23 cellular contexts compared by ENCODE assay signal in genomic region chrX:39771089-39771488, GRCh38.
DNase-seq lines count a peak whose midpoint lies in the region; ATAC-seq and TF ChIP-seq lines count a peak whose summit lies in the region.
"Had no signal": no experiment of that assay in that cellular context is flagged by ENCODE, and none has a peak within 500 bp of the region (broad histone marks: within the 10 kb centered on the region; RNA-seq: fewer than 3 reads in every experiment).

No MANE protein-coding gene starts in this region.

- H4K20me1 ChIP-seq in BLaER1 = no peaks in the 10 kb centered on the region
- H4K20me1 ChIP-seq in OCI-LY1 (ENCODE audit: insufficient read depth, low read length) = no peaks in the 10 kb centered on the region

- peak overlapping the region; percentile 99 for H3K27ac Mint-ChIP-seq in CD4-positive, alpha-beta T cell
- H3K27ac Mint-ChIP-seq in effector memory CD8-positive, alpha-beta T cell = peak overlapping the region; percentile 80 to 92
- H3K27ac Mint-ChIP-seq: memory B cell had no signal

- no peaks in the 10 kb centered on the region for H3K9me3 Mint-ChIP-seq in CD4-positive, alpha-beta T cell
- H3K9me3 Mint-ChIP-seq in effector memory CD8-positive, alpha-beta T cell = no peaks in the 10 kb centered on the region
- H3K9me3 Mint-ChIP-seq: naive thymus-derived CD8-positive, alpha-beta T cell had no signal

- H3K4me1 ChIP-seq in BLaER1 (peaks cover 54% of the 10 kb centered on the region), OCI-LY1 (ENCODE audit: insufficient read depth, low read length, severe bottlenecking) (peaks cover 93% of the 10 kb centered on the region)
- H3K4me1 ChIP-seq: parathyroid adenoma had no signal

- TF ChIP-seq CTCF in CD4-positive, alpha-beta T cell (IDR thresholded peaks at IDR 0.05) = no peak
- no peak for TF ChIP-seq CTCF in OCI-LY1 (IDR thresholded peaks at IDR 0.05; ENCODE audit: low read length)

- H3K27ac ChIP-seq in BLaER1 = peak overlapping the region; percentile 85
- H3K27ac ChIP-seq in CD4-positive, alpha-beta T cell (ENCODE audit: low read depth, low read length) = peak overlapping the region; percentile 27
- H3K27ac ChIP-seq in OCI-LY1 (ENCODE audit: low read depth, low read length, poor library complexity, severe bottlenecking) = peak overlapping the region; percentile 98
- H3K27ac ChIP-seq: parathyroid adenoma had no signal

- no peak for DNase-seq in CD4-positive, alpha-beta T cell
- no peak for DNase-seq in effector memory CD8-positive, alpha-beta T cell
- DNase-seq in cerebellum (ENCODE audit: low spot score) (no peak), cerebellar nuclear complex (lab: John Stamatoyannopoulos, UW) (no peak)
- DNase-seq: activated CD4-positive, CD25-positive, alpha-beta regulatory T cell treated with anti-CD3 and anti-CD28 coated beads, Interleukin-2, amount 50 U/mL, for 72 hours; activated CD8-positive, alpha-beta memory T cell treated with anti-CD3 and anti-CD28 coated beads, Interleukin-2, amount 50 U/mL, for 48 hours; COR-L47; DMS79 treated with DMSO at 0.1 percent for 48 hours; effector CD8-positive, alpha-beta T cell; naive thymus-derived CD8-positive, alpha-beta T cell; NCI-H1417; NCI-H524 had no signal

- H3K79me2 ChIP-seq in OCI-LY1 (ENCODE audit: insufficient read depth, low read length) = no peaks in the 10 kb centered on the region
- H3K79me2 ChIP-seq: parathyroid adenoma had no signal

- H3K9me2 ChIP-seq in OCI-LY1 (ENCODE audit: low read depth, low read length) = no peaks in the 10 kb centered on the region

- CTCF ChIA-PET in CD4-positive, alpha-beta T cell (lab: Charles Lee) = no interaction called here

- POLR2A ChIA-PET in CD4-positive, alpha-beta T cell (lab: Charles Lee) = no interaction called here

- H2AFZ ChIP-seq in OCI-LY1 (ENCODE audit: low read length) = no peak overlapping the region
- H2AFZ ChIP-seq: parathyroid adenoma had no signal

- peak overlapping the region; percentile 30 for H3K4me3 Mint-ChIP-seq in CD4-positive, alpha-beta T cell
- no peak overlapping the region for H3K4me3 Mint-ChIP-seq in effector memory CD8-positive, alpha-beta T cell
- H3K4me3 Mint-ChIP-seq: memory B cell; stimulated activated memory B cell treated with anti-CD40 and anti-IgM and Interleukin-4, amounts not matched to agents 10 μg/mL and 1 μg/mL and 100 μg/mL, for 72 hours had no signal

- no peaks in the 10 kb centered on the region for H3K9me3 ChIP-seq in BLaER1
- no peaks in the 10 kb centered on the region for H3K9me3 ChIP-seq in CD4-positive, alpha-beta T cell (ENCODE audit: control insufficient read depth, low read length)
- no peaks in the 10 kb centered on the region for H3K9me3 ChIP-seq in OCI-LY1 (ENCODE audit: low read length)
- H3K9me3 ChIP-seq: esophagus muscularis mucosa, gastroesophageal sphincter, HAP-1 had no signal

- H3K36me3 ChIP-seq in BLaER1 = no peaks in the 10 kb centered on the region
- peaks cover 4% of the 10 kb centered on the region; the same call in 1 of the 2 replicates for H3K36me3 ChIP-seq in OCI-LY1 (ENCODE audit: insufficient read depth, low read length)
- H3K36me3 ChIP-seq: esophagus muscularis mucosa, gastroesophageal sphincter, HAP-1 had no signal

- H3K27me3 Mint-ChIP-seq in CD4-positive, alpha-beta T cell = no peaks in the 10 kb centered on the region
- no peaks in the 10 kb centered on the region for H3K27me3 Mint-ChIP-seq in effector memory CD8-positive, alpha-beta T cell
- H3K27me3 Mint-ChIP-seq: naive thymus-derived CD8-positive, alpha-beta T cell had no signal

- 0 out of 2 replicates have a peak, but pooled peaks cover 3% of the 10 kb centered on the region for H3F3A ChIP-seq in OCI-LY1 (ENCODE audit: insufficient read depth, low read length)

- intact Hi-C loops in CD4-positive, alpha-beta T cell (cut with DNase I, micrococcal nuclease) = loop anchor here in 1 of 2 experiments (5.0 kb wide), 1 partner anchor 86 kb away; no protein-coding TSS in a partner anchor

- peaks cover 4% of the 10 kb centered on the region for H3K36me3 Mint-ChIP-seq in CD4-positive, alpha-beta T cell (ENCODE audit: low read depth)
- peaks cover 4% of the 10 kb centered on the region for H3K36me3 Mint-ChIP-seq in effector memory CD8-positive, alpha-beta T cell (ENCODE audit: insufficient read depth)
- H3K36me3 Mint-ChIP-seq: memory B cell; naive thymus-derived CD8-positive, alpha-beta T cell; stimulated activated memory B cell treated with anti-CD40 and anti-IgM and Interleukin-4, amounts not matched to agents 10 μg/mL and 1 μg/mL and 100 μg/mL, for 72 hours had no signal

- no peak for ATAC-seq in CD4-positive, alpha-beta T cell (ENCODE audit: poor library complexity)
- ATAC-seq in effector memory CD8-positive, alpha-beta T cell (replicated peaks) = no peak
- ATAC-seq in GM18867 (IDR thresholded peaks at IDR 0.05; ENCODE audit: unreplicated experiment) = no peak
- ATAC-seq: gastroesophageal sphincter; naive thymus-derived CD8-positive, alpha-beta T cell; sciatic nerve; SK-N-SH treated with all-trans-retinoic acid at 6 μM for 48 hours; stimulated activated memory B cell treated with anti-CD40 and anti-IgM and Interleukin-4, amounts not matched to agents 10 μg/mL and 1 μg/mL and 100 μg/mL, for 72 hours had no signal

- H3K4me2 ChIP-seq in BLaER1 (peak overlapping the region; percentile 84), OCI-LY1 (ENCODE audit: low read length) (peak overlapping the region; percentile 98; the same call in 1 of the 2 replicates)

- H3K9ac ChIP-seq in BLaER1 (no peak overlapping the region), OCI-LY1 (ENCODE audit: low read length) (peak overlapping the region; percentile 99)
- H3K9ac ChIP-seq: parathyroid adenoma had no signal

- H3K4me3 ChIP-seq in BLaER1 = no peak overlapping the region
- no peak overlapping the region for H3K4me3 ChIP-seq in OCI-LY1 (ENCODE audit: low read depth, low read length, poor library complexity, severe bottlenecking)
- H3K4me3 ChIP-seq: esophagus muscularis mucosa, gastroesophageal sphincter, HAP-1 had no signal

- peaks cover 63% of the 10 kb centered on the region for H3K4me1 Mint-ChIP-seq in CD4-positive, alpha-beta T cell (ENCODE audit: low read depth)
- H3K4me1 Mint-ChIP-seq in effector memory CD8-positive, alpha-beta T cell (ENCODE audit: low read depth in 2 of 2) = peaks cover 22 to 36% of the 10 kb centered on the region in 2 donors

- H3K27me3 ChIP-seq in BLaER1 (no peaks in the 10 kb centered on the region), OCI-LY1 (ENCODE audit: insufficient read depth, low read length) (no peaks in the 10 kb centered on the region)
- no peaks in the 10 kb centered on the region for H3K27me3 ChIP-seq in CD4-positive, alpha-beta T cell (ENCODE audit: control insufficient read depth, insufficient read depth, low read length)
- H3K27me3 ChIP-seq: esophagus muscularis mucosa, gastroesophageal sphincter had no signal

Comparison
In these comparisons a context has a peak if more than half of its experiments do, and no peak if none do; other contexts are left out.
1. H3K27ac ChIP-seq: peak in every context shown above with its lines; median percentile 98 in OCI-LY1; 85 in BLaER1; 27 in CD4-positive, alpha-beta T cell.